In genomic region chrX:75642811-75643361, GRCh38 we compare ENCODE assay signal across 2 cellular contexts.
TF ChIP-seq lines count a peak whose summit lies in the region.

No MANE protein-coding gene starts in this region.

TF ChIP-seq in GM12878, 131 proteins besides CTCF, POLR2A, EP300 and RAD21 (continued from another document):
- TF ChIP-seq ZNF592 (IDR thresholded peaks at IDR 0.05), result no peak
- TF ChIP-seq NFIC (IDR thresholded peaks at IDR 0.05; ENCODE audit: low read depth, low read length), result no peak
- TF ChIP-seq, protein P1, sequence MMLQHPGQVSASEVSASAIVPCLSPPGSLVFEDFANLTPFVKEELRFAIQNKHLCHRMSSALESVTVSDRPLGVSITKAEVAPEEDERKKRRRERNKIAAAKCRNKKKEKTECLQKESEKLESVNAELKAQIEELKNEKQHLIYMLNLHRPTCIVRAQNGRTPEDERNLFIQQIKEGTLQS (IDR thresholded peaks at IDR 0.05; ENCODE audit: borderline replicate concordance, extremely low read depth, low read depth, low read length), result no peak
- TF ChIP-seq SP1 (IDR thresholded peaks at IDR 0.05; ENCODE audit: low read depth, low read length), result no peak
- TF ChIP-seq MEF2A (IDR thresholded peaks at IDR 0.05; ENCODE audit: insufficient read depth, low read depth, low read length), result no peak
- no peak for TF ChIP-seq RFX5 (IDR thresholded peaks at IDR 0.05; ENCODE audit: low read depth, low read length)
TF ChIP-seq in GM12878: peak in this region for 1.

TF ChIP-seq in HepG2, 621 proteins besides CTCF, POLR2A, EP300 and RAD21 (continued from another document):
- TF ChIP-seq, protein P2, sequence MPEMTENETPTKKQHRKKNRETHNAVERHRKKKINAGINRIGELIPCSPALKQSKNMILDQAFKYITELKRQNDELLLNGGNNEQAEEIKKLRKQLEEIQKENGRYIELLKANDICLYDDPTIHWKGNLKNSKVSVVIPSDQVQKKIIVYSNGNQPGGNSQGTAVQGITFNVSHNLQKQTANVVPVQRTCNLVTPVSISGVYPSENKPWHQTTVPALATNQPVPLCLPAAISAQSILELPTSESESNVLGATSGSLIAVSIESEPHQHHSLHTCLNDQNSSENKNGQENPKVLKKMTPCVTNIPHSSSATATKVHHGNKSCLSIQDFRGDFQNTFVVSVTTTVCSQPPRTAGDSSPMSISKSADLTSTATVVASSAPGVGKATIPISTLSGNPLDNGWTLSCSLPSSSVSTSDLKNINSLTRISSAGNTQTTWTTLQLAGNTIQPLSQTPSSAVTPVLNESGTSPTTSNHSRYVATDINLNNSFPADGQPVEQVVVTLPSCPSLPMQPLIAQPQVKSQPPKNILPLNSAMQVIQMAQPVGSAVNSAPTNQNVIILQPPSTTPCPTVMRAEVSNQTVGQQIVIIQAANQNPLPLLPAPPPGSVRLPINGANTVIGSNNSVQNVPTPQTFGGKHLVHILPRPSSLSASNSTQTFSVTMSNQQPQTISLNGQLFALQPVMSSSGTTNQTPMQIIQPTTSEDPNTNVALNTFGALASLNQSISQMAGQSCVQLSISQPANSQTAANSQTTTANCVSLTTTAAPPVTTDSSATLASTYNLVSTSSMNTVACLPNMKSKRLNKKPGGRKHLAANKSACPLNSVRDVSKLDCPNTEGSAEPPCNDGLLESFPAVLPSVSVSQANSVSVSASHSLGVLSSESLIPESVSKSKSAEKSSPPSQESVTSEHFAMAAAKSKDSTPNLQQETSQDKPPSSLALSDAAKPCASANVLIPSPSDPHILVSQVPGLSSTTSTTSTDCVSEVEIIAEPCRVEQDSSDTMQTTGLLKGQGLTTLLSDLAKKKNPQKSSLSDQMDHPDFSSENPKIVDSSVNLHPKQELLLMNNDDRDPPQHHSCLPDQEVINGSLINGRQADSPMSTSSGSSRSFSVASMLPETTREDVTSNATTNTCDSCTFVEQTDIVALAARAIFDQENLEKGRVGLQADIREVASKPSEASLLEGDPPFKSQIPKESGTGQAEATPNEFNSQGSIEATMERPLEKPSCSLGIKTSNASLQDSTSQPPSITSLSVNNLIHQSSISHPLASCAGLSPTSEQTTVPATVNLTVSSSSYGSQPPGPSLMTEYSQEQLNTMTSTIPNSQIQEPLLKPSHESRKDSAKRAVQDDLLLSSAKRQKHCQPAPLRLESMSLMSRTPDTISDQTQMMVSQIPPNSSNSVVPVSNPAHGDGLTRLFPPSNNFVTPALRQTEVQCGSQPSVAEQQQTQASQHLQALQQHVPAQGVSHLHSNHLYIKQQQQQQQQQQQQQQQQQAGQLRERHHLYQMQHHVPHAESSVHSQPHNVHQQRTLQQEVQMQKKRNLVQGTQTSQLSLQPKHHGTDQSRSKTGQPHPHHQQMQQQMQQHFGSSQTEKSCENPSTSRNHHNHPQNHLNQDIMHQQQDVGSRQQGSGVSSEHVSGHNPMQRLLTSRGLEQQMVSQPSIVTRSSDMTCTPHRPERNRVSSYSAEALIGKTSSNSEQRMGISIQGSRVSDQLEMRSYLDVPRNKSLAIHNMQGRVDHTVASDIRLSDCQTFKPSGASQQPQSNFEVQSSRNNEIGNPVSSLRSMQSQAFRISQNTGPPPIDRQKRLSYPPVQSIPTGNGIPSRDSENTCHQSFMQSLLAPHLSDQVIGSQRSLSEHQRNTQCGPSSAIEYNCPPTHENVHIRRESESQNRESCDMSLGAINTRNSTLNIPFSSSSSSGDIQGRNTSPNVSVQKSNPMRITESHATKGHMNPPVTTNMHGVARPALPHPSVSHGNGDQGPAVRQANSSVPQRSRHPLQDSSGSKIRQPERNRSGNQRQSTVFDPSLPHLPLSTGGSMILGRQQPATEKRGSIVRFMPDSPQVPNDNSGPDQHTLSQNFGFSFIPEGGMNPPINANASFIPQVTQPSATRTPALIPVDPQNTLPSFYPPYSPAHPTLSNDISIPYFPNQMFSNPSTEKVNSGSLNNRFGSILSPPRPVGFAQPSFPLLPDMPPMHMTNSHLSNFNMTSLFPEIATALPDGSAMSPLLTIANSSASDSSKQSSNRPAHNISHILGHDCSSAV (CRISPR knock-in tag; IDR thresholded peaks at IDR 0.05; ENCODE audit: borderline replicate concordance), result no peak
- TF ChIP-seq JARID2 (CRISPR knock-in tag; IDR thresholded peaks at IDR 0.05; ENCODE audit: insufficient replicate concordance), result no peak
- no peak for TF ChIP-seq FOXK2 (IDR thresholded peaks at IDR 0.05)
- TF ChIP-seq REPIN1 (CRISPR knock-in tag; IDR thresholded peaks at IDR 0.05; ENCODE audit: borderline replicate concordance, low read depth), result no peak
- no peak for TF ChIP-seq DPF2 (CRISPR knock-in tag; IDR thresholded peaks at IDR 0.05; ENCODE audit: borderline replicate concordance, low read depth)
- TF ChIP-seq, protein P3, sequence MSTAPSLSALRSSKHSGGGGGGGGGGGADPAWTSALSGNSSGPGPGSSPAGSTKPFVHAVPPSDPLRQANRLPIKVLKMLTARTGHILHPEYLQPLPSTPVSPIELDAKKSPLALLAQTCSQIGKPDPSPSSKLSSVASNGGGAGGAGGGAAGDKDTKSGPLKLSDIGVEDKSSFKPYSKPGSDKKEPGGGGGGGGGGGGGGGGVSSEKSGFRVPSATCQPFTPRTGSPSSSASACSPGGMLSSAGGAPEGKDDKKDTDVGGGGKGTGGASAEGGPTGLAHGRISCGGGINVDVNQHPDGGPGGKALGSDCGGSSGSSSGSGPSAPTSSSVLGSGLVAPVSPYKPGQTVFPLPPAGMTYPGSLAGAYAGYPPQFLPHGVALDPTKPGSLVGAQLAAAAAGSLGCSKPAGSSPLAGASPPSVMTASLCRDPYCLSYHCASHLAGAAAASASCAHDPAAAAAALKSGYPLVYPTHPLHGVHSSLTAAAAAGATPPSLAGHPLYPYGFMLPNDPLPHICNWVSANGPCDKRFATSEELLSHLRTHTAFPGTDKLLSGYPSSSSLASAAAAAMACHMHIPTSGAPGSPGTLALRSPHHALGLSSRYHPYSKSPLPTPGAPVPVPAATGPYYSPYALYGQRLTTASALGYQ (CRISPR knock-in tag; IDR thresholded peaks at IDR 0.05), result no peak
- TF ChIP-seq SNAPC2 (CRISPR knock-in tag; IDR thresholded peaks at IDR 0.05), result no peak
- no peak for TF ChIP-seq ATF7-NPFF (CRISPR knock-in tag; IDR thresholded peaks at IDR 0.05; ENCODE audit: low read depth)
TF ChIP-seq in HepG2: peak in this region for 0.
